11 cellular contexts compared by ENCODE assay signal in genomic region chr6:33610779-33611421, GRCh38. TPM values are rescaled to one million over a fixed set of nuclear protein-coding genes. Genes with fewer than 3 reads are reported as not detected.
DNase-seq lines count a peak whose midpoint lies in the region; ATAC-seq, FAIRE-seq and TF ChIP-seq lines count a peak whose summit lies in the region.
"Had no signal": no experiment of that assay in that cellular context is flagged by ENCODE, and none has a peak within 500 bp of the region (broad histone marks: within the 10 kb centered on the region; RNA-seq: fewer than 3 reads in every experiment).

No MANE protein-coding gene starts in this region.

- H3K9me3 ChIP-seq in HUES48 (ENCODE audit: control insufficient read depth, insufficient read depth, low read length) (no peaks in the 10 kb centered on the region), H1 (ENCODE audit: insufficient read depth in 2 of 2, low read depth in 1 of 2, low read length in 1 of 2) (0 out of 4 replicates have a peak, but pooled peaks cover 0 to 2% of the 10 kb centered on the region in 2 experiments)

- no peaks in the 10 kb centered on the region for H3K79me2 ChIP-seq in H1 (ENCODE audit: control insufficient read depth in 1 of 2, insufficient read depth in 2 of 2, low read length in 2 of 2)

- peak overlapping the region; percentile 94; the same call in 1 of the 2 replicates for H2BK12ac ChIP-seq in H1 (ENCODE audit: low read depth, low read length)

- no peak for TF ChIP-seq CTCF in H1 (IDR thresholded peaks at IDR 0.05; ENCODE audit: control extremely low read depth in 1 of 3, insufficient read depth in 1 of 3, low read depth in 1 of 3, low read length in 3 of 3)

- H3K23ac ChIP-seq in H1 (ENCODE audit: insufficient read length): no peak overlapping the region

- H3K27ac ChIP-seq in HUES48 (ENCODE audit: low read depth, low read length): peak overlapping the region; percentile 55
- H3K27ac ChIP-seq in H1 (ENCODE audit: low read depth, low read length): no peak overlapping the region

- peak overlapping the region; percentile 80; the same call in 1 of the 2 replicates for H2BK20ac ChIP-seq in H1 (ENCODE audit: low read length)

- peak overlapping the region; percentile 44 for H4K91ac ChIP-seq in H1 (replicated peaks; ENCODE audit: insufficient read length, low read length)

- WGBS in H1 (ENCODE audit: extremely low coverage in 1 of 2, insufficient coverage in 1 of 2, insufficient read length in 1 of 2, insufficient replicate concordance in 2 of 2, low coverage in 1 of 2, low lambda C conversion rate in 2 of 2, missing lambda C conversion rate in 1 of 2), 2 experiments: 61% methylated on average over 12 of the region's 13 CpGs; no CpG with 5 or more reads in 1 of the 2 experiments

- no peak overlapping the region for H3K9ac ChIP-seq in HUES48 (ENCODE audit: low read depth, low read length)
- H3K9ac ChIP-seq in H1 (replicated peaks in 1 of 4; ENCODE audit: extremely low read depth in 1 of 4, low read depth in 3 of 4, low read length in 3 of 4): peak overlapping the region in 1 of 4 experiments; percentile 13; a peak in 2 of 7 replicates

- no peak for TF ChIP-seq RAD21 in H1 (IDR thresholded peaks at IDR 0.05 in 1 of 2, conservative IDR thresholded peaks at IDR 0.05 in 1 of 2; ENCODE audit: low read depth in 2 of 2, low read length in 2 of 2)

- H3K14ac ChIP-seq in H1 (ENCODE audit: insufficient read length): no peak overlapping the region

- H3K18ac ChIP-seq in H1 (ENCODE audit: extremely low read depth, low read length): peak overlapping the region; percentile 78

- TF ChIP-seq POLR2A in H1 (IDR thresholded peaks at IDR 0.05; ENCODE audit: control extremely low read depth in 1 of 2, low read depth in 2 of 2, low read length in 2 of 2): no peak

- peak overlapping the region; percentile 42 for H4K5ac ChIP-seq in H1 (ENCODE audit: insufficient read length, low read depth, low read length)

- peaks cover 0 to 6% (median 3%) of the 10 kb centered on the region in 3 donors for H3K27me3 Mint-ChIP-seq in immature natural killer cell (ENCODE audit: low read depth in 3 of 3)
- H3K27me3 Mint-ChIP-seq: B cell had no signal

- no peak overlapping the region for H3K4me3 Mint-ChIP-seq in immature natural killer cell
- H3K4me3 Mint-ChIP-seq: B cell had no signal

- H3K27me3 ChIP-seq in HUES48 (ENCODE audit: control insufficient read depth, insufficient read depth, low read length) (no peaks in the 10 kb centered on the region), H1 (replicated peaks in 1 of 4; ENCODE audit: control insufficient read depth in 3 of 4, extremely low read depth in 1 of 4, insufficient read depth in 3 of 4, low read length in 3 of 4) (0 out of 7 replicates have a peak, but pooled peaks cover 0 to 2% (median 0%) of the 10 kb centered on the region in 4 experiments)

- H3K36me3 Mint-ChIP-seq in immature natural killer cell: no peaks in the 10 kb centered on the region

- peaks cover 5 to 7% of the 10 kb centered on the region in 2 donors for H3K4me1 Mint-ChIP-seq in immature natural killer cell

- no peaks in the 10 kb centered on the region for H3K36me3 ChIP-seq in HUES48 (ENCODE audit: control insufficient read depth, insufficient read depth, low read length)
- H3K36me3 ChIP-seq in H1 (ENCODE audit: control insufficient read depth in 2 of 4, insufficient read depth in 4 of 4, low read length in 3 of 4): no peaks in the 10 kb centered on the region

- POLR2A ChIA-PET in H1 (lab: Charles Lee; ENCODE audit: partially characterized antibody): interaction anchor here (0.6 to 3.3 kb wide), 7 partner anchors 8 to 185 kb away, joined by 3 to 15 read pairs (median 3); partner anchors contain the start of genes ITPR3, UQCC2 and ZBTB9

- no peak for FAIRE-seq in H1 (lab: Jason Lieb, UNC)
- FAIRE-seq: TTC549 had no signal

- no peaks in the 10 kb centered on the region for H3K79me1 ChIP-seq in H1 (ENCODE audit: low read depth, low read length)

- peak overlapping the region; percentile 25 for H2AFZ ChIP-seq in H1 (ENCODE audit: low read length)

- H3K4me2 ChIP-seq in H1 (ENCODE audit: insufficient read depth in 1 of 2, low read depth in 2 of 2, low read length in 2 of 2): peak overlapping the region in 1 of 2 experiments; percentile 28; a peak in 1 of 4 replicates

- H4K20me1 ChIP-seq in H1 (replicated peaks in 1 of 2; ENCODE audit: control insufficient read depth in 1 of 2, insufficient read depth in 2 of 2, low read length in 2 of 2): no peaks in the 10 kb centered on the region

- peaks cover 33% of the 10 kb centered on the region for H3K4me1 ChIP-seq in HUES48 (ENCODE audit: control insufficient read depth, insufficient read depth, low read length)
- peaks cover 6 to 42% (median 26%) of the 10 kb centered on the region in 4 experiments for H3K4me1 ChIP-seq in H1 (replicated peaks in 1 of 4; ENCODE audit: control insufficient read depth in 3 of 4, insufficient read depth in 4 of 4, low read length in 3 of 4)

- DNase-seq in H1 (ENCODE audit: low read depth in 1 of 2, low spot score in 2 of 2): peak in 1 of 2 experiments; percentile 64
- DNase-seq in left kidney (ENCODE audit: low read depth, low spot score): peak; percentile 75
- DNase-seq in retina: peak; percentile 58
- DNase-seq in kidney glomerular epithelial cell (lab: John Stamatoyannopoulos, UW): no peak
- no peak for DNase-seq in NCI-H1417 (lab: John Stamatoyannopoulos, UW)
- DNase-seq in immature natural killer cell: no peak
- DNase-seq: NCI-H1436 treated with DMSO at 0.1 percent for 48 hours had no signal

- peak overlapping the region; percentile 41; the same call in 1 of the 2 replicates for H4K8ac ChIP-seq in H1 (ENCODE audit: extremely low read depth, insufficient read depth, low read length)

- no peak overlapping the region for H3K56ac ChIP-seq in H1 (replicated peaks; ENCODE audit: insufficient read length, low read depth, low read length)

- H3K23me2 ChIP-seq in H1 (ENCODE audit: low read depth, low read length): no peaks in the 10 kb centered on the region; the same call in 1 of the 2 replicates

- peak overlapping the region; percentile 92 for H2BK15ac ChIP-seq in H1 (ENCODE audit: low read length)

- CTCF ChIA-PET in H1 (lab: Charles Lee; ENCODE audit: partially characterized antibody): interaction anchor here (0.6 to 3.2 kb wide), 12 partner anchors 11 to 93 kb away, joined by 3 to 11 read pairs (median 3); partner anchors contain the start of gene ITPR3

- no peak overlapping the region for H3K27ac Mint-ChIP-seq in immature natural killer cell
- H3K27ac Mint-ChIP-seq: B cell had no signal

- peak overlapping the region; percentile 28 for H2BK120ac ChIP-seq in H1 (replicated peaks; ENCODE audit: low read depth, low read length)

- peaks cover 0 to 1% (median 0%) of the 10 kb centered on the region in 6 donors for H3K9me3 Mint-ChIP-seq in immature natural killer cell

- no peak overlapping the region; the same call in 1 of the 2 replicates for H2AK5ac ChIP-seq in H1 (ENCODE audit: low read depth, low read length)

- peak overlapping the region; percentile 88 for H3K4ac ChIP-seq in H1 (replicated peaks; ENCODE audit: insufficient read length, low read depth, low read length)

- TF ChIP-seq EP300 in H1 (IDR thresholded peaks at IDR 0.05; ENCODE audit: borderline replicate concordance in 1 of 2, low read depth in 2 of 2, low read length in 2 of 2): no peak

- H3K4me3 ChIP-seq in HUES48 (ENCODE audit: low read depth, low read length) (no peak overlapping the region), H1 (ENCODE audit: extremely low read depth in 1 of 4, insufficient read depth in 2 of 4, low read depth in 3 of 4, low read length in 4 of 4) (no peak overlapping the region)

- H2BK5ac ChIP-seq in H1 (ENCODE audit: low read depth, low read length): peak overlapping the region; percentile 87; the same call in 1 of the 2 replicates

- ATAC-seq in HG02759 (IDR thresholded peaks at IDR 0.05; ENCODE audit: unreplicated experiment): no peak

TF ChIP-seq in H1, 55 proteins besides CTCF, POLR2A, EP300 and RAD21 (continues in another document):
- TF ChIP-seq TBP (IDR thresholded peaks at IDR 0.05; ENCODE audit: low read depth, low read length) (no peak), TAF1 (IDR thresholded peaks at IDR 0.05; ENCODE audit: low read depth, low read length) (no peak), CREB1 (IDR thresholded peaks at IDR 0.05) (peak; percentile 46; the same call in 1 of the 2 replicates), ASH2L (IDR thresholded peaks at IDR 0.05; ENCODE audit: low read length) (peak; percentile 36), MAX (IDR thresholded peaks at IDR 0.05) (peak; percentile 18; the same call in 1 of the 2 replicates)

RNA-seq across cellular contexts. Expression of gene ITPR3, which starts 10.2 kb away (rescaled TPM):
- 44.9 and 45.7 TPM in 2 replicates for total RNA-seq in H1 (2021; fragmentation: NEBNext Ultra II Directional; extraction: Animal tissue kit (Norgen Biotek cat#: 25700))
- 29.1 and 37.2 TPM in 2 replicates for polyA plus RNA-seq in H1 (2011; rRNA removed)
- polyA plus RNA-seq in H1 (2011; cell fraction: cytosol; rRNA removed): 22.7 TPM
- 157 TPM for polyA plus RNA-seq in H1 (2011; cell fraction: nucleus; rRNA removed)
- 22.4 to 35.2 TPM (median 31.8 TPM) in 4 replicates for polyA plus RNA-seq in H1 (2012, experiment 1 of 2)
- 11.9 TPM for polyA plus RNA-seq in H1 (2012, experiment 2 of 2)
- 24.7 TPM for polyA plus RNA-seq in H1 (2013, experiment 1 of 2)
- polyA plus RNA-seq in H1 (2013, experiment 2 of 2): 23.5 TPM
- 45.6 and 48.9 TPM in 2 replicates for polyA minus RNA-seq in H1 (2011; rRNA and poly(A)+ RNA removed)
- 23.7 TPM for polyA minus RNA-seq in H1 (2011; cell fraction: cytosol; rRNA and poly(A)+ RNA removed)
- polyA minus RNA-seq in H1 (2011; cell fraction: nucleus; rRNA and poly(A)+ RNA removed): 42.2 TPM
- polyA plus RNA-seq in immature natural killer cell: 1 to 10 TPM in 2 of 3 donors, under 1 TPM in 1; 0.02 to 7.2 (median 1.1) TPM

RNA-seq across cellular contexts. Expression of gene BAK1, which starts 30.8 kb away (rescaled TPM):
- total RNA-seq in H1 (2021; fragmentation: NEBNext Ultra II Directional; extraction: Animal tissue kit (Norgen Biotek cat#: 25700)): 43.3 and 45.1 TPM in 2 replicates
- polyA plus RNA-seq in H1 (2011; rRNA removed): 43.4 and 51.4 TPM in 2 replicates
- polyA plus RNA-seq in H1 (2011; cell fraction: cytosol; rRNA removed): 38.7 TPM
- polyA plus RNA-seq in H1 (2011; cell fraction: nucleus; rRNA removed): 33.2 TPM
- polyA plus RNA-seq in H1 (2012, experiment 1 of 2): 25.3 to 42.8 TPM (median 38.6 TPM) in 4 replicates
- 50.1 TPM for polyA plus RNA-seq in H1 (2012, experiment 2 of 2)
- 19.1 TPM for polyA plus RNA-seq in H1 (2013, experiment 1 of 2)
- polyA plus RNA-seq in H1 (2013, experiment 2 of 2): 19.0 TPM
- 33.0 and 37.7 TPM in 2 replicates for polyA minus RNA-seq in H1 (2011; rRNA and poly(A)+ RNA removed)
- 27.4 TPM for polyA minus RNA-seq in H1 (2011; cell fraction: cytosol; rRNA and poly(A)+ RNA removed)
- 15.8 TPM for polyA minus RNA-seq in H1 (2011; cell fraction: nucleus; rRNA and poly(A)+ RNA removed)
- polyA plus RNA-seq in immature natural killer cell: 10 to 100 TPM; 26.6 to 46.6 (median 32.4) TPM

Comparison
In these comparisons a context has a peak if more than half of its experiments do, and no peak if none do; other contexts are left out.
1. DNase-seq: peak in left kidney (single experiment) and retina (single experiment); none in kidney glomerular epithelial cell (single experiment), NCI-H1417 (0 of 3) and immature natural killer cell (0 of 3).